Comparison of ENCODE assay signal across 8 cellular contexts in genomic region chr3:32237670-32238026, GRCh38. TPM values are rescaled to one million over a fixed set of nuclear protein-coding genes. Genes with fewer than 3 reads are reported as not detected.
DNase-seq lines count a peak whose midpoint lies in the region; ATAC-seq and TF ChIP-seq lines count a peak whose summit lies in the region.

No MANE protein-coding gene starts in this region.

- H3K4me3 ChIP-seq in astrocyte of the cerebellum (ENCODE audit: low read depth, low read length), result peak overlapping the region; percentile 68
- peak overlapping the region; percentile 76 to 78 for H3K4me3 ChIP-seq in left lung

- peaks cover 7 to 37% of the 10 kb centered on the region in 2 donors for H3K4me1 ChIP-seq in left lung

- intact Hi-C loops in left lung (cut with DNase I), result no loop called here

- peaks cover 11% of the 10 kb centered on the region for H3K27me3 Mint-ChIP-seq in stimulated activated naive CD8-positive, alpha-beta T cell treated with anti-CD3 and anti-CD28 coated beads, Interleukin-15, amount 100 ng/mL, for 72 hours

- peak overlapping the region; percentile 87 to 93 for H3K4me3 Mint-ChIP-seq in stimulated activated naive CD8-positive, alpha-beta T cell treated with anti-CD3 and anti-CD28 coated beads, Interleukin-15, amount 100 ng/mL, for 72 hours

- ATAC-seq in left lung (no peak), HG02973 (IDR thresholded peaks at IDR 0.05; ENCODE audit: unreplicated experiment) (no peak)
- ATAC-seq in stimulated activated naive CD8-positive, alpha-beta T cell treated with anti-CD3 and anti-CD28 coated beads, Interleukin-15, amount 100 ng/mL, for 72 hours, result no peak

- H3K36me3 ChIP-seq in left lung, result no peaks in the 10 kb centered on the region

- H3K9me3 ChIP-seq in left lung, result peaks cover 0 to 6% of the 10 kb centered on the region in 2 donors

- DNase-seq in NCI-H82 (lab: John Stamatoyannopoulos, UW) (peak; percentile 23), NCI-H82 treated with DMSO at 0.1 percent for 48 hours (lab: John Stamatoyannopoulos, UW; ENCODE audit: unreplicated experiment) (no peak), astrocyte of the cerebellum (ENCODE audit: low read depth) (no peak), left lung (no peak), SW480 (ENCODE audit: low spot score) (no peak), germinal center (ENCODE audit: low spot score) (no peak)
- no peak for DNase-seq in stimulated activated naive CD8-positive, alpha-beta T cell treated with anti-CD3 and anti-CD28 coated beads, Interleukin-15, amount 100 ng/mL, for 72 hours

- peaks cover 30% of the 10 kb centered on the region for H3K4me1 Mint-ChIP-seq in stimulated activated naive CD8-positive, alpha-beta T cell treated with anti-CD3 and anti-CD28 coated beads, Interleukin-15, amount 100 ng/mL, for 72 hours

- no peak for TF ChIP-seq CTCF in astrocyte of the cerebellum (IDR thresholded peaks at IDR 0.05; ENCODE audit: low read depth, low read length, missing control alignments)
- no peak for TF ChIP-seq CTCF in left lung (IDR thresholded peaks at IDR 0.05)

- in situ Hi-C loops in astrocyte of the cerebellum (cut with HindIII; ENCODE audit: low sequenced_read_pairs), result loop anchor here (5.0 to 10.0 kb wide), 2 partner anchors 60 to 453 kb away; no protein-coding TSS in a partner anchor

- H3K9me3 Mint-ChIP-seq in stimulated activated naive CD8-positive, alpha-beta T cell treated with anti-CD3 and anti-CD28 coated beads, Interleukin-15, amount 100 ng/mL, for 72 hours, result peaks cover 16 to 17% of the 10 kb centered on the region in 2 donors

- peak overlapping the region; percentile 72 to 79 for H3K27ac ChIP-seq in left lung

- H3K27ac Mint-ChIP-seq in stimulated activated naive CD8-positive, alpha-beta T cell treated with anti-CD3 and anti-CD28 coated beads, Interleukin-15, amount 100 ng/mL, for 72 hours, result no peak overlapping the region

- peaks cover 0 to 22% of the 10 kb centered on the region in 2 donors for H3K27me3 ChIP-seq in left lung

RNA-seq across cellular contexts. Expression of gene CMTM8, which starts 0.8 kb away (rescaled TPM):
- 10 to 100 TPM; 17.0 to 20.0 TPM for total RNA-seq in left lung
